Comparison of ENCODE assay signal across 17 cellular contexts in genomic region chr3:194194051-194194756, GRCh38. TPM values are rescaled to one million over a fixed set of nuclear protein-coding genes. Genes with fewer than 3 reads are reported as not detected.
DNase-seq lines count a peak whose midpoint lies in the region; ATAC-seq and FAIRE-seq lines count a peak whose summit lies in the region.
"Had no signal": no experiment of that assay in that cellular context is flagged by ENCODE, and none has a peak within 500 bp of the region (broad histone marks: within the 10 kb centered on the region; RNA-seq: fewer than 3 reads in every experiment).

No MANE protein-coding gene starts in this region.

- no peak overlapping the region for H3K27ac Mint-ChIP-seq in activated T-cell treated with anti-CD3 and anti-CD28 coated beads, Interleukin-2, amount 50 U/mL, for 24 hours
- peak overlapping the region; percentile 31 for H3K27ac Mint-ChIP-seq in activated T-helper 2 cell treated with anti-CD3 and anti-CD28 coated beads, Interferon-gamma antibody, Interleukin-2, Interleukin-4, amounts not matched to agents 10 μg/mL and 5 μg/mL and 100 μg/mL, durations not matched to agents 14 hours and 24 hours and 36 hours

- intact Hi-C loops in activated T-helper 2 cell treated with anti-CD3 and anti-CD28 coated beads, Interferon-gamma antibody, Interleukin-2, Interleukin-4, amounts not matched to agents 10 μg/mL and 5 μg/mL and 100 μg/mL, durations not matched to agents 14 hours and 24 hours and 36 hours (cut with micrococcal nuclease), result no loop called here

- no peaks in the 10 kb centered on the region for H3K9me3 Mint-ChIP-seq in activated T-cell treated with anti-CD3 and anti-CD28 coated beads, Interleukin-2, amount 50 U/mL, for 24 hours
- H3K9me3 Mint-ChIP-seq in activated T-helper 2 cell treated with anti-CD3 and anti-CD28 coated beads, Interferon-gamma antibody, Interleukin-2, Interleukin-4, amounts not matched to agents 10 μg/mL and 5 μg/mL and 100 μg/mL, durations not matched to agents 14 hours and 24 hours and 36 hours, result no peaks in the 10 kb centered on the region

- no peaks in the 10 kb centered on the region for H3K36me3 ChIP-seq in small intestine (ENCODE audit: control insufficient read depth in 2 of 2, insufficient read depth in 2 of 2, low read length in 2 of 2)
- H3K36me3 ChIP-seq: ovary had no signal

- FAIRE-seq in small intestine (lab: Jason Lieb, UNC), result no peak
- FAIRE-seq: colon, urothelium cell line had no signal

- H3K4me3 Mint-ChIP-seq in activated T-cell treated with anti-CD3 and anti-CD28 coated beads, Interleukin-2, amount 50 U/mL, for 24 hours, result no peak overlapping the region
- no peak overlapping the region for H3K4me3 Mint-ChIP-seq in activated T-helper 2 cell treated with anti-CD3 and anti-CD28 coated beads, Interferon-gamma antibody, Interleukin-2, Interleukin-4, amounts not matched to agents 10 μg/mL and 5 μg/mL and 100 μg/mL, durations not matched to agents 14 hours and 24 hours and 36 hours (ENCODE audit: low read depth)

- no peaks in the 10 kb centered on the region for H3K9me3 ChIP-seq in small intestine (ENCODE audit: control insufficient read depth, low read depth)
- H3K9me3 ChIP-seq: ovary had no signal

- in situ Hi-C loops in KBM-7 (cut with MboI; ENCODE audit: low pct_unique_long_range_greater_than_20kb, low sequenced_read_pairs), result no loop called here

- 73 to 86% (median 76%) methylated on average over 9 of the region's 9 CpGs for WGBS in small intestine, 3 donors

- ATAC-seq in stimulated activated naive CD8-positive, alpha-beta T cell treated with anti-CD3 and anti-CD28 coated beads, Interleukin-15, Interleukin-2, amounts not matched to agents 100 U/mL and 50 U/mL, for 24 hours, result peak; percentile 52

- peak; percentile 30 for DNase-seq in activated T-cell treated with anti-CD3 and anti-CD28 coated beads, Interleukin-2, amount 50 U/mL, for 24 hours
- DNase-seq in activated T-cell treated with anti-CD3 and anti-CD28 coated beads for 4 hours (no peak), KBM-7 (peak; percentile 76), cerebellar nuclear complex (lab: John Stamatoyannopoulos, UW) (no peak), small intestine (no peak)
- DNase-seq in activated T-helper 2 cell treated with anti-CD3 and anti-CD28 coated beads, Interferon-gamma antibody, Interleukin-2, Interleukin-4, amounts not matched to agents 10 μg/mL and 5 μg/mL and 100 μg/mL, durations not matched to agents 14 hours and 24 hours and 36 hours (ENCODE audit: low spot score), result no peak
- peak; percentile 15 for DNase-seq in stimulated activated naive CD8-positive, alpha-beta T cell treated with anti-CD3 and anti-CD28 coated beads, Interleukin-15, Interleukin-2, amounts not matched to agents 100 U/mL and 50 U/mL, for 24 hours
- no peak for DNase-seq in stimulated activated CD4-positive, alpha-beta T cell treated with anti-CD3 and anti-CD28 coated beads, Interleukin-2, amount 100 ng/mL, for 48 hours
- DNase-seq: activated CD8-positive, alpha-beta memory T cell treated with anti-CD3 and anti-CD28 coated beads for 24 hours; DMS153; HCEC 1CT; NCI-H1694; stimulated activated CD4-positive, alpha-beta T cell treated with anti-CD3 and anti-CD28 coated beads, Interleukin-12 subunit alpha, Interleukin-12 subunit beta, amount 100 ng/mL, for 4 hours had no signal

- no peaks in the 10 kb centered on the region for H3K4me1 ChIP-seq in small intestine (ENCODE audit: control insufficient read depth in 2 of 2, insufficient read depth in 1 of 2, low read depth in 1 of 2, low read length in 1 of 2)

- H3K27me3 ChIP-seq in small intestine (ENCODE audit: control insufficient read depth in 2 of 2, insufficient read depth in 2 of 2, low read length in 2 of 2), result no peaks in the 10 kb centered on the region
- H3K27me3 ChIP-seq: ovary had no signal

- H3K27ac ChIP-seq in small intestine (ENCODE audit: low read depth in 1 of 2, low read length in 1 of 2), result no peak overlapping the region
- H3K27ac ChIP-seq: ovary had no signal

- H3K27me3 Mint-ChIP-seq in activated T-cell treated with anti-CD3 and anti-CD28 coated beads, Interleukin-2, amount 50 U/mL, for 24 hours, result peaks cover 9% of the 10 kb centered on the region
- H3K27me3 Mint-ChIP-seq in activated T-helper 2 cell treated with anti-CD3 and anti-CD28 coated beads, Interferon-gamma antibody, Interleukin-2, Interleukin-4, amounts not matched to agents 10 μg/mL and 5 μg/mL and 100 μg/mL, durations not matched to agents 14 hours and 24 hours and 36 hours (ENCODE audit: low read depth), result peaks cover 18% of the 10 kb centered on the region

- H3K4me3 ChIP-seq in small intestine (ENCODE audit: low read depth in 1 of 2, low read length in 2 of 2), result no peak overlapping the region
- H3K4me3 ChIP-seq: lung, ovary had no signal

- H3K4me1 Mint-ChIP-seq in activated T-cell treated with anti-CD3 and anti-CD28 coated beads, Interleukin-2, amount 50 U/mL, for 24 hours (ENCODE audit: low read depth), result peaks cover 11% of the 10 kb centered on the region
- H3K4me1 Mint-ChIP-seq in activated T-helper 2 cell treated with anti-CD3 and anti-CD28 coated beads, Interferon-gamma antibody, Interleukin-2, Interleukin-4, amounts not matched to agents 10 μg/mL and 5 μg/mL and 100 μg/mL, durations not matched to agents 14 hours and 24 hours and 36 hours (ENCODE audit: low read depth), result peaks cover 11% of the 10 kb centered on the region

- H3K36me3 Mint-ChIP-seq in activated T-cell treated with anti-CD3 and anti-CD28 coated beads, Interleukin-2, amount 50 U/mL, for 24 hours (ENCODE audit: low read depth), result no peaks in the 10 kb centered on the region
- no peaks in the 10 kb centered on the region for H3K36me3 Mint-ChIP-seq in activated T-helper 2 cell treated with anti-CD3 and anti-CD28 coated beads, Interferon-gamma antibody, Interleukin-2, Interleukin-4, amounts not matched to agents 10 μg/mL and 5 μg/mL and 100 μg/mL, durations not matched to agents 14 hours and 24 hours and 36 hours (ENCODE audit: low read depth)

RNA-seq across cellular contexts. Expression of gene HES1, which starts 58.3 kb away (rescaled TPM):
- 0.37 and 0.53 TPM in 2 replicates for total RNA-seq in activated T-helper 2 cell treated with anti-CD3 and anti-CD28 coated beads, Interferon-gamma antibody, Interleukin-2, Interleukin-4, amounts not matched to agents 10 μg/mL and 5 μg/mL and 100 μg/mL, durations not matched to agents 14 hours and 24 hours and 36 hours
- polyA plus RNA-seq in small intestine, result 10 to 100 TPM; 12.3 to 38.1 (median 17.0) TPM

Comparison
In these comparisons a context has a peak if more than half of its experiments do, and no peak if none do; other contexts are left out.
1. DNase-seq: peak in activated T-cell treated with anti-CD3 and anti-CD28 coated beads, Interleukin-2, amount 50 U/mL, for 24 hours (single experiment), KBM-7 (single experiment) and stimulated activated naive CD8-positive, alpha-beta T cell treated with anti-CD3 and anti-CD28 coated beads, Interleukin-15, Interleukin-2, amounts not matched to agents 100 U/mL and 50 U/mL, for 24 hours (single experiment); none in activated T-cell treated with anti-CD3 and anti-CD28 coated beads for 4 hours (single experiment), activated T-helper 2 cell treated with anti-CD3 and anti-CD28 coated beads, Interferon-gamma antibody, Interleukin-2, Interleukin-4, amounts not matched to agents 10 μg/mL and 5 μg/mL and 100 μg/mL, durations not matched to agents 14 hours and 24 hours and 36 hours (single experiment), stimulated activated CD4-positive, alpha-beta T cell treated with anti-CD3 and anti-CD28 coated beads, Interleukin-2, amount 100 ng/mL, for 48 hours (0 of 2), cerebellar nuclear complex (0 of 2) and small intestine (single experiment).